Comparison of ENCODE assay signal across 8 cellular contexts in genomic region chr9:129487658-129488483, GRCh38.
A peak's percentile ranks its signal among the peaks of the same experiment; 100 is the strongest.
DNase-seq lines count a peak whose midpoint lies in the region; ATAC-seq, FAIRE-seq and TF ChIP-seq lines count a peak whose summit lies in the region.

No MANE protein-coding gene starts in this region.

- peaks cover 39% of the 10 kb centered on the region for H3K4me1 Mint-ChIP-seq in astrocyte (ENCODE audit: low read depth, unreplicated experiment)

- ATAC-seq in sciatic nerve (peak; percentile 4), HG02588 (IDR thresholded peaks at IDR 0.05; ENCODE audit: unreplicated experiment) (no peak)

- no peaks in the 10 kb centered on the region for H3K9me3 Mint-ChIP-seq in astrocyte (ENCODE audit: unreplicated experiment)

- no CpG with 5 or more reads among the region's 46 CpGs for WGBS in iPS DF 6.9 (ENCODE audit: insufficient coverage, insufficient read length)

- H3K27me3 ChIP-seq in astrocyte (ENCODE audit: insufficient read depth, low read length) (no peaks in the 10 kb centered on the region), iPS DF 6.9 (ENCODE audit: control insufficient read depth, insufficient read depth, low read length) (peaks cover 16% of the 10 kb centered on the region; the same call in 1 of the 2 replicates)

- no peak for TF ChIP-seq CTCF in astrocyte (IDR thresholded peaks at IDR 0.05; ENCODE audit: insufficient read depth, low read depth, low read length)

- H3K4me2 ChIP-seq in astrocyte (ENCODE audit: low read length) = peak overlapping the region; percentile 82

- DNase-seq in C1 segment of cervical spinal cord (lab: John Stamatoyannopoulos, UW) (peak in 12 of 14 donors; percentile 45 to 93 (median 70)), H4 (ENCODE audit: low spot score) (peak; percentile 57), RCC 7860 (ENCODE audit: low spot score) (peak; percentile 67), astrocyte (ENCODE audit: low read depth) (peak; percentile 55), iPS DF 6.9 (ENCODE audit: low read depth, low spot score) (no peak), sciatic nerve (ENCODE audit: low spot score) (no peak)
- DNase-seq in NK-92 treated with Interleukin-12 subunit alpha and Interleukin-12 subunit beta, amount 100 ng/mL, for 24 hours (lab: John Stamatoyannopoulos, UW) = no peak

- H3K9me3 ChIP-seq in astrocyte (ENCODE audit: insufficient read depth, low read depth, low read length) (no peaks in the 10 kb centered on the region), iPS DF 6.9 (ENCODE audit: control insufficient read depth, insufficient read depth, low read length) (no peaks in the 10 kb centered on the region)

- H3K27me3 Mint-ChIP-seq in astrocyte (ENCODE audit: low read depth, unreplicated experiment) = no peaks in the 10 kb centered on the region

- peak overlapping the region; percentile 37 for H3K4me3 ChIP-seq in astrocyte (ENCODE audit: insufficient read depth, low read depth, low read length)
- peak overlapping the region; percentile 19; the same call in 1 of the 2 replicates for H3K4me3 ChIP-seq in iPS DF 6.9 (ENCODE audit: low read length)

- H3K4me3 Mint-ChIP-seq in astrocyte (ENCODE audit: unreplicated experiment) = peak overlapping the region; percentile 80

- H3K27ac ChIP-seq in astrocyte (ENCODE audit: low read depth, low read length) (peak overlapping the region; percentile 100), iPS DF 6.9 (ENCODE audit: low read length) (no peak overlapping the region)

- intact Hi-C loops in sciatic nerve (cut with DNase I) = loop anchor here (5.0 to 10.0 kb wide), 2 partner anchors 311 to 343 kb away; partner anchors contain the start of gene IER5L

- H4K20me1 ChIP-seq in astrocyte (ENCODE audit: insufficient read depth, low read length) = no peaks in the 10 kb centered on the region

- H3K36me3 ChIP-seq in astrocyte (ENCODE audit: insufficient read depth, low read length) = no peaks in the 10 kb centered on the region
- no peaks in the 10 kb centered on the region for H3K36me3 ChIP-seq in iPS DF 6.9 (ENCODE audit: control insufficient read depth, insufficient read depth, low read length)

- H3K36me3 Mint-ChIP-seq in astrocyte (ENCODE audit: low read depth, unreplicated experiment) = no peaks in the 10 kb centered on the region

- peak overlapping the region; percentile 100 for H3K27ac Mint-ChIP-seq in astrocyte (ENCODE audit: unreplicated experiment)

- H3K9ac ChIP-seq in astrocyte (ENCODE audit: low read length) = peak overlapping the region; percentile 90

- H3K4me1 ChIP-seq in astrocyte (ENCODE audit: insufficient read depth, low read length) (peaks cover 70% of the 10 kb centered on the region), iPS DF 6.9 (ENCODE audit: control insufficient read depth, insufficient read depth, low read length) (peaks cover 14% of the 10 kb centered on the region)

- peaks cover 29% of the 10 kb centered on the region for H3K79me2 ChIP-seq in astrocyte (ENCODE audit: insufficient read depth, low read length)

- peak overlapping the region; percentile 19 for H2AFZ ChIP-seq in astrocyte (ENCODE audit: low read depth, low read length)

- FAIRE-seq in RCC 7860 (lab: Jason Lieb, UNC) (no peak), astrocyte (lab: Jason Lieb, UNC) (no peak)

Comparison
In these comparisons a context has a peak if more than half of its experiments do, and no peak if none do; other contexts are left out.
1. DNase-seq: peak in C1 segment of cervical spinal cord (12 of 14), H4 (single experiment), RCC 7860 (single experiment) and astrocyte (single experiment); none in iPS DF 6.9 (single experiment), sciatic nerve (single experiment) and NK-92 treated with Interleukin-12 subunit alpha and Interleukin-12 subunit beta, amount 100 ng/mL, for 24 hours (single experiment).